1 cellular context compared by ENCODE assay signal in the genomic region with DNA sequence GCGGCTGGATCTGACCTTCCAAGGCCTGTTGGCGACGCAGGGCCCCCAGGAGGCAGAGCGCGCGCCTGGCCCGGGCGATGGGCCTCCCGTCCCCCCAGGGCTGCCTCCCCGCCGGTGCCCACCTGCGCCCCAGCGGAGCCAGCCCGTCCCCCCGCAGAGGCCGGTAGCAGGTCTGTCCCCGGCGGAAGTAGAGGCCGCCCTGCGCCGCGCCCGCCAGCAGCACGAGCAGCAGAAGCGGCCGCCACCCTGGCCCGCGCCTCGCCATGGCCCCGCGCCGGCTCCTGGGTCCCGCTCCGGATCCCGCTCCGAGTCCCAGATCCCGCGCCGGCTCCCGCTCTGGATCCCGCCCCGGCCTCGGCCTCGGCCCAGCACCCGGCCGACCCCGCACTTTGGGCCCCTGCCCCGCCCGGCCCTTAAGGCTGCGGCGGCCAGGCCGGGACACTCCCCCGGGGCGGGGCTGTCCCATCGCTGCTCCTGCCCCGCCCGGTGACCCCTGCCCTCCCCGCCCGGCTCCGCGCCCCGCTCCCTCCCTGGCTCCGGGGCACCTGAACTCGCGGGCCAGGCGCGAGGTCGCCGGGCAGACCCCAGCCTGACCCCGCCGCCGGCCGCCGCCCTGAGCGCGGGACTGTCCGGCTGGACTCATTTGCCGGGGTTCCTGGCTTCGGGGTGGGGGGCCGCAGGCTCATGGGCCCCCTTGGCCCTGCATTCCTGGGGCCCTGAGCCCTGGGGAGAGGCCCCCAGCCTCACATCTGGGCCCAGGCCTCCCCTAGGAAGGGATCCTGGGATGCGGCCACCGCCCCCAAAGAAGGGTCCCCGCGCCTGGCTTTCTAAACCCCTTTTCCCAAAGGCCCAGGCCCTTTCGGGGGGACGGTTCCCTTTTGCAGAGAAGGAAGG.
TF ChIP-seq lines count a peak whose summit lies in the region.

CTSZ (minus strand) TSS at position 391 of the 894 bp plus-strand sequence; CDS start at position 265, 126 bp downstream.

TF ChIP-seq in HCT116, 20 proteins besides CTCF, POLR2A, EP300 and RAD21 (continued from another document):
- TF ChIP-seq POLR2AphosphoS5 (IDR thresholded peaks at IDR 0.05; ENCODE audit: low read depth, low read length) (peak; percentile 73), ZFX (IDR thresholded peaks at IDR 0.05) (peak; percentile 94), TCF7L2 (IDR thresholded peaks at IDR 0.05; ENCODE audit: borderline replicate concordance, extremely low read depth, insufficient read depth, insufficient read length) (no peak), CEBPB (IDR thresholded peaks at IDR 0.05; ENCODE audit: low read depth) (no peak), SRF (IDR thresholded peaks at IDR 0.05; ENCODE audit: low read depth) (no peak), CBX3 (IDR thresholded peaks at IDR 0.05; ENCODE audit: low read depth) (no peak), EGR1 (IDR thresholded peaks at IDR 0.05; ENCODE audit: low read depth) (no peak), SIN3A (IDR thresholded peaks at IDR 0.05; ENCODE audit: low read depth) (no peak), ZNF274 (IDR thresholded peaks at IDR 0.05; ENCODE audit: low read depth, low read length) (no peak)
- TF ChIP-seq, protein P1, sequence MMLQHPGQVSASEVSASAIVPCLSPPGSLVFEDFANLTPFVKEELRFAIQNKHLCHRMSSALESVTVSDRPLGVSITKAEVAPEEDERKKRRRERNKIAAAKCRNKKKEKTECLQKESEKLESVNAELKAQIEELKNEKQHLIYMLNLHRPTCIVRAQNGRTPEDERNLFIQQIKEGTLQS (IDR thresholded peaks at IDR 0.05), result no peak
- TF ChIP-seq, protein P2, sequence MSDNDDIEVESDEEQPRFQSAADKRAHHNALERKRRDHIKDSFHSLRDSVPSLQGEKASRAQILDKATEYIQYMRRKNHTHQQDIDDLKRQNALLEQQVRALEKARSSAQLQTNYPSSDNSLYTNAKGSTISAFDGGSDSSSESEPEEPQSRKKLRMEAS (IDR thresholded peaks at IDR 0.05), result no peak
TF ChIP-seq in HCT116: peak in this region for 2.
